In genomic region chr20:10268636-10269035, GRCh38 we compare ENCODE assay signal across 29 cellular contexts.
"Had no signal": no experiment of that assay in that cellular context is flagged by ENCODE, and none has a peak within 500 bp of the region (broad histone marks: within the 10 kb centered on the region; RNA-seq: fewer than 3 reads in every experiment).

No MANE protein-coding gene starts in this region.

- FAIRE-seq: urothelium cell line had no signal

- H3K36me3 Mint-ChIP-seq: stimulated activated effector memory CD8-positive, alpha-beta T cell treated with anti-CD3 and anti-CD28 coated beads, Interleukin-12 subunit alpha, Interleukin-12 subunit beta, amount 100 ng/mL, for 72 hours; stimulated activated memory B cell treated with anti-CD40 and anti-IgM and Interleukin-4, amounts not matched to agents 10 μg/mL and 1 μg/mL and 100 μg/mL, for 72 hours; stimulated activated naive B cell treated with anti-CD40 and anti-IgM and Interleukin-4, amounts not matched to agents 10 μg/mL and 1 μg/mL and 100 μg/mL, for 72 hours; type B pancreatic cell had no signal

- H3K4me3 Mint-ChIP-seq: stimulated activated effector memory CD8-positive, alpha-beta T cell treated with anti-CD3 and anti-CD28 coated beads, Interleukin-12 subunit alpha, Interleukin-12 subunit beta, amount 100 ng/mL, for 72 hours; stimulated activated memory B cell treated with anti-CD40 and anti-IgM and Interleukin-4, amounts not matched to agents 10 μg/mL and 1 μg/mL and 100 μg/mL, for 72 hours; stimulated activated naive B cell treated with anti-CD40 and anti-IgM and Interleukin-4, amounts not matched to agents 10 μg/mL and 1 μg/mL and 100 μg/mL, for 72 hours; stimulated activated naive CD8-positive, alpha-beta T cell treated with anti-CD3 and anti-CD28 coated beads, Interleukin-15, amount 100 ng/mL, for 72 hours; stimulated activated naive CD8-positive, alpha-beta T cell treated with anti-CD3 and anti-CD28 coated beads, Interleukin-15, Interleukin-2, amounts not matched to agents 100 ng/mL and 50 ng/mL, for 24 hours; type B pancreatic cell had no signal

- H3K4me1 Mint-ChIP-seq: stimulated activated effector memory CD8-positive, alpha-beta T cell treated with anti-CD3 and anti-CD28 coated beads, Interleukin-12 subunit alpha, Interleukin-12 subunit beta, amount 100 ng/mL, for 72 hours; stimulated activated memory B cell treated with anti-CD40 and anti-IgM and Interleukin-4, amounts not matched to agents 10 μg/mL and 1 μg/mL and 100 μg/mL, for 72 hours; stimulated activated naive B cell treated with anti-CD40 and anti-IgM and Interleukin-4, amounts not matched to agents 10 μg/mL and 1 μg/mL and 100 μg/mL, for 72 hours; stimulated activated naive CD8-positive, alpha-beta T cell treated with anti-CD3 and anti-CD28 coated beads, Interleukin-15, amount 100 ng/mL, for 72 hours had no signal

- H3K4me3 ChIP-seq: stomach, suprapubic skin, testis, thoracic aorta, thyroid gland, tibial artery, tibial nerve, transverse colon, upper lobe of left lung, upper lobe of right lung, uterus, vagina had no signal

- DNase-seq: stimulated activated CD4-positive, alpha-beta T cell treated with anti-CD3 and anti-CD28 coated beads, Interleukin-2, amount 100 ng/mL, for 48 hours; stimulated activated CD4-positive, alpha-beta T cell treated with anti-CD3 and anti-CD28 coated beads, Interleukin-4, amount 100 ng/mL, for 1 hour; stimulated activated CD4-positive, alpha-beta T cell treated with anti-CD3 and anti-CD28 coated beads, Interleukin-4, amount 100 ng/mL, for 24 hours; stimulated activated CD4-positive, alpha-beta T cell treated with anti-CD3 and anti-CD28 coated beads, Interleukin-4, amount 100 ng/mL, for 4 hours; stimulated activated CD8-positive, alpha-beta memory T cell treated with anti-CD3 and anti-CD28 coated beads, Interleukin-4, amount 100 ng/mL, for 48 hours; stimulated activated naive B cell treated with anti-CD40 and anti-IgM and Interleukin-4, amounts not matched to agents 10 μg/mL and 1 μg/mL and 100 μg/mL, for 72 hours; stimulated activated naive CD4-positive, alpha-beta T cell; stimulated activated naive CD4-positive, alpha-beta T cell treated with Interleukin-2 at 50 U/mL for 16 hours; stimulated activated naive CD8-positive, alpha-beta T cell treated with anti-CD3 and anti-CD28 coated beads, Interleukin-15, amount 100 ng/mL, for 72 hours; stimulated activated naive CD8-positive, alpha-beta T cell treated with anti-CD3 and anti-CD28 coated beads, Interleukin-15, Interleukin-2, amounts not matched to agents 100 U/mL and 50 U/mL, for 24 hours; stomach; substantia nigra; testis; thyroid gland; tibial artery; transverse colon; trophoblast cell; upper lobe of left lung; upper lobe of right lung; uterus had no signal

- H3K27me3 Mint-ChIP-seq: stimulated activated memory B cell treated with anti-CD40 and anti-IgM and Interleukin-4, amounts not matched to agents 10 μg/mL and 1 μg/mL and 100 μg/mL, for 72 hours; stimulated activated naive B cell treated with anti-CD40 and anti-IgM and Interleukin-4, amounts not matched to agents 10 μg/mL and 1 μg/mL and 100 μg/mL, for 72 hours; stimulated activated naive CD8-positive, alpha-beta T cell treated with anti-CD3 and anti-CD28 coated beads, Interleukin-15, Interleukin-2, amounts not matched to agents 100 ng/mL and 50 ng/mL, for 24 hours had no signal

- H3K27ac ChIP-seq: stomach, suprapubic skin, testis, thoracic aorta, thyroid gland, tibial artery, tibial nerve, transverse colon, upper lobe of left lung, upper lobe of right lung, uterus, vagina had no signal

- H3K36me3 ChIP-seq: stomach, suprapubic skin, thoracic aorta, thyroid gland, tibial artery, tibial nerve, transverse colon, upper lobe of left lung, upper lobe of right lung, uterus, vagina had no signal

- H3K27me3 ChIP-seq: stomach, suprapubic skin, testis, thyroid gland, tibial artery, tibial nerve, transverse colon, upper lobe of left lung, upper lobe of right lung, uterus, vagina had no signal

- H3K27ac Mint-ChIP-seq: stimulated activated effector memory CD8-positive, alpha-beta T cell treated with anti-CD3 and anti-CD28 coated beads, Interleukin-12 subunit alpha, Interleukin-12 subunit beta, amount 100 ng/mL, for 72 hours; stimulated activated memory B cell treated with anti-CD40 and anti-IgM and Interleukin-4, amounts not matched to agents 10 μg/mL and 1 μg/mL and 100 μg/mL, for 72 hours; stimulated activated naive B cell treated with anti-CD40 and anti-IgM and Interleukin-4, amounts not matched to agents 10 μg/mL and 1 μg/mL and 100 μg/mL, for 72 hours; stimulated activated naive CD8-positive, alpha-beta T cell treated with anti-CD3 and anti-CD28 coated beads, Interleukin-15, amount 100 ng/mL, for 72 hours; stimulated activated naive CD8-positive, alpha-beta T cell treated with anti-CD3 and anti-CD28 coated beads, Interleukin-15, Interleukin-2, amounts not matched to agents 100 ng/mL and 50 ng/mL, for 24 hours; type B pancreatic cell had no signal

- H3K9me3 ChIP-seq: stomach, suprapubic skin, testis, thoracic aorta, thyroid gland, tibial artery, tibial nerve, transverse colon, upper lobe of left lung, upper lobe of right lung, uterus, vagina had no signal

- H3K9me3 Mint-ChIP-seq: stimulated activated effector memory CD8-positive, alpha-beta T cell treated with anti-CD3 and anti-CD28 coated beads, Interleukin-12 subunit alpha, Interleukin-12 subunit beta, amount 100 ng/mL, for 72 hours; stimulated activated memory B cell treated with anti-CD40 and anti-IgM and Interleukin-4, amounts not matched to agents 10 μg/mL and 1 μg/mL and 100 μg/mL, for 72 hours; stimulated activated naive B cell treated with anti-CD40 and anti-IgM and Interleukin-4, amounts not matched to agents 10 μg/mL and 1 μg/mL and 100 μg/mL, for 72 hours; stimulated activated naive CD8-positive, alpha-beta T cell treated with anti-CD3 and anti-CD28 coated beads, Interleukin-15, amount 100 ng/mL, for 72 hours; stimulated activated naive CD8-positive, alpha-beta T cell treated with anti-CD3 and anti-CD28 coated beads, Interleukin-15, Interleukin-2, amounts not matched to agents 100 ng/mL and 50 ng/mL, for 24 hours; type B pancreatic cell had no signal
